31 cellular contexts compared by ENCODE assay signal in the genomic region with DNA sequence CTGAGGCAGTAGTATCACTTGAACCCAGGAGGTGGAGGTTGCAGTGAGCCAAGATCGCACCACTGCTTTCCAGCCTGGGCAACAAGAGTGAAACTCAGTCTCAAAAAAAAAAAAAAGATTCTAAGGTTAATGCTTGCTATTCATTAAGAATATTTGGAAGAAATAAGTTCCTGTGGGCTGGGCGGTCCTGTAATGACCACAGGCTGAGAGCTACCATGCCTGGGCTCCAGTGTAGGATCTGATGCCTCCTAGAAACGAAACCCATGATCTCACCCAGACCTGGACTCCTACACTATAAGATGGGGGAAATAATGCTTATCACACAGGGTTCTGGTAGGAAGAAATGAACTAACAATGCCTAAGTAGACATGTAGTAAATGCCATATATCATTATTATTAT. TPM values are rescaled to one million over a fixed set of nuclear protein-coding genes. Genes with fewer than 3 reads are reported as not detected.
"Had no signal": no experiment of that assay in that cellular context is flagged by ENCODE, and none has a peak within 500 bp of the region (broad histone marks: within the 10 kb centered on the region; RNA-seq: fewer than 3 reads in every experiment).

No MANE protein-coding gene starts in this region.

- ATAC-seq: stimulated activated effector memory CD8-positive, alpha-beta T cell treated with anti-CD3 and anti-CD28 coated beads, Interleukin-12 subunit alpha, Interleukin-12 subunit beta, amount 100 ng/mL, for 72 hours; stimulated activated memory B cell treated with anti-CD40 and anti-IgM and Interleukin-4, amounts not matched to agents 10 μg/mL and 1 μg/mL and 100 μg/mL, for 72 hours; stimulated activated naive B cell treated with anti-CD40 and anti-IgM and Interleukin-4, amounts not matched to agents 10 μg/mL and 1 μg/mL and 100 μg/mL, for 72 hours; stimulated activated naive CD8-positive, alpha-beta T cell treated with anti-CD3 and anti-CD28 coated beads, Interleukin-15, amount 100 ng/mL, for 72 hours; stimulated activated naive CD8-positive, alpha-beta T cell treated with anti-CD3 and anti-CD28 coated beads, Interleukin-15, Interleukin-2, amounts not matched to agents 100 U/mL and 50 U/mL, for 24 hours; upper lobe of right lung had no signal

- H3K36me3 ChIP-seq: uterus had no signal

- H3K4me1 Mint-ChIP-seq: stimulated activated effector memory CD8-positive, alpha-beta T cell treated with anti-CD3 and anti-CD28 coated beads, Interleukin-12 subunit alpha, Interleukin-12 subunit beta, amount 100 ng/mL, for 72 hours; stimulated activated memory B cell treated with anti-CD40 and anti-IgM and Interleukin-4, amounts not matched to agents 10 μg/mL and 1 μg/mL and 100 μg/mL, for 72 hours; stimulated activated naive B cell treated with anti-CD40 and anti-IgM and Interleukin-4, amounts not matched to agents 10 μg/mL and 1 μg/mL and 100 μg/mL, for 72 hours; stimulated activated naive CD8-positive, alpha-beta T cell treated with anti-CD3 and anti-CD28 coated beads, Interleukin-15, amount 100 ng/mL, for 72 hours had no signal

- H3K4me3 Mint-ChIP-seq: stimulated activated effector memory CD8-positive, alpha-beta T cell treated with anti-CD3 and anti-CD28 coated beads, Interleukin-12 subunit alpha, Interleukin-12 subunit beta, amount 100 ng/mL, for 72 hours; stimulated activated memory B cell treated with anti-CD40 and anti-IgM and Interleukin-4, amounts not matched to agents 10 μg/mL and 1 μg/mL and 100 μg/mL, for 72 hours; stimulated activated naive B cell treated with anti-CD40 and anti-IgM and Interleukin-4, amounts not matched to agents 10 μg/mL and 1 μg/mL and 100 μg/mL, for 72 hours; stimulated activated naive CD8-positive, alpha-beta T cell treated with anti-CD3 and anti-CD28 coated beads, Interleukin-15, amount 100 ng/mL, for 72 hours; stimulated activated naive CD8-positive, alpha-beta T cell treated with anti-CD3 and anti-CD28 coated beads, Interleukin-15, Interleukin-2, amounts not matched to agents 100 ng/mL and 50 ng/mL, for 24 hours; type B pancreatic cell had no signal

- DNase-seq: stimulated activated CD4-positive, alpha-beta T cell treated with anti-CD3 and anti-CD28 coated beads, Interleukin-2, amount 100 ng/mL, for 48 hours; stimulated activated CD4-positive, alpha-beta T cell treated with anti-CD3 and anti-CD28 coated beads, Interleukin-4, amount 100 ng/mL, for 1 hour; stimulated activated CD4-positive, alpha-beta T cell treated with anti-CD3 and anti-CD28 coated beads, Interleukin-4, amount 100 ng/mL, for 24 hours; stimulated activated CD4-positive, alpha-beta T cell treated with anti-CD3 and anti-CD28 coated beads, Interleukin-4, amount 100 ng/mL, for 4 hours; stimulated activated CD8-positive, alpha-beta memory T cell treated with anti-CD3 and anti-CD28 coated beads, Interleukin-4, amount 100 ng/mL, for 48 hours; stimulated activated naive B cell treated with anti-CD40 and anti-IgM and Interleukin-4, amounts not matched to agents 10 μg/mL and 1 μg/mL and 100 μg/mL, for 72 hours; stimulated activated naive CD4-positive, alpha-beta T cell; stimulated activated naive CD4-positive, alpha-beta T cell treated with Interleukin-2 at 50 U/mL for 16 hours; stimulated activated naive CD8-positive, alpha-beta T cell treated with anti-CD3 and anti-CD28 coated beads, Interleukin-15, amount 100 ng/mL, for 72 hours; stimulated activated naive CD8-positive, alpha-beta T cell treated with anti-CD3 and anti-CD28 coated beads, Interleukin-15, Interleukin-2, amounts not matched to agents 100 U/mL and 50 U/mL, for 24 hours; stomach; substantia nigra; testis; thyroid gland; tibial artery; transverse colon; upper lobe of left lung; upper lobe of right lung; uterus had no signal

- H3K9me3 ChIP-seq: stomach, suprapubic skin, testis, thoracic aorta, thyroid gland, tibial artery, tibial nerve, transverse colon, upper lobe of left lung, upper lobe of right lung, uterus, vagina had no signal

- H3K27ac ChIP-seq: stomach, suprapubic skin, testis, thoracic aorta, thyroid gland, tibial artery, tibial nerve, transverse colon, upper lobe of left lung, upper lobe of right lung, uterus, vagina had no signal

- H3K4me3 ChIP-seq: stomach, suprapubic skin, testis, thoracic aorta, thyroid gland, tibial artery, tibial nerve, transverse colon, upper lobe of left lung, upper lobe of right lung, uterus, vagina had no signal

- H3K27me3 Mint-ChIP-seq: stimulated activated memory B cell treated with anti-CD40 and anti-IgM and Interleukin-4, amounts not matched to agents 10 μg/mL and 1 μg/mL and 100 μg/mL, for 72 hours; stimulated activated naive B cell treated with anti-CD40 and anti-IgM and Interleukin-4, amounts not matched to agents 10 μg/mL and 1 μg/mL and 100 μg/mL, for 72 hours; stimulated activated naive CD8-positive, alpha-beta T cell treated with anti-CD3 and anti-CD28 coated beads, Interleukin-15, amount 100 ng/mL, for 72 hours; stimulated activated naive CD8-positive, alpha-beta T cell treated with anti-CD3 and anti-CD28 coated beads, Interleukin-15, Interleukin-2, amounts not matched to agents 100 ng/mL and 50 ng/mL, for 24 hours; type B pancreatic cell had no signal

- H3K27me3 ChIP-seq: stomach, suprapubic skin, testis, thyroid gland, tibial artery, tibial nerve, transverse colon, upper lobe of left lung, upper lobe of right lung, uterus, vagina had no signal

- H3K4me1 ChIP-seq: stomach, suprapubic skin, testis, thyroid gland, tibial artery, tibial nerve, transverse colon, upper lobe of left lung, upper lobe of right lung, uterus, vagina had no signal

- H3K27ac Mint-ChIP-seq: stimulated activated effector memory CD8-positive, alpha-beta T cell treated with anti-CD3 and anti-CD28 coated beads, Interleukin-12 subunit alpha, Interleukin-12 subunit beta, amount 100 ng/mL, for 72 hours; stimulated activated memory B cell treated with anti-CD40 and anti-IgM and Interleukin-4, amounts not matched to agents 10 μg/mL and 1 μg/mL and 100 μg/mL, for 72 hours; stimulated activated naive B cell treated with anti-CD40 and anti-IgM and Interleukin-4, amounts not matched to agents 10 μg/mL and 1 μg/mL and 100 μg/mL, for 72 hours; stimulated activated naive CD8-positive, alpha-beta T cell treated with anti-CD3 and anti-CD28 coated beads, Interleukin-15, amount 100 ng/mL, for 72 hours; stimulated activated naive CD8-positive, alpha-beta T cell treated with anti-CD3 and anti-CD28 coated beads, Interleukin-15, Interleukin-2, amounts not matched to agents 100 ng/mL and 50 ng/mL, for 24 hours; type B pancreatic cell had no signal

RNA-seq across cellular contexts. Expression of a gene that starts 41.2 kb away (rescaled TPM):
- total RNA-seq: stomach, subcutaneous adipose tissue, suprapubic skin, temporal lobe, thoracic aorta, thyroid gland, tibial nerve, transverse colon, upper lobe of left lung, upper lobe of right lung, ureter, urinary bladder, uterus, vagina had no signal
- polyA plus RNA-seq: stomach, urinary bladder had no signal
